1 cellular context compared by ENCODE assay signal in genomic region chr16:67466581-67466980, GRCh38.
TF ChIP-seq lines count a peak whose summit lies in the region.

No MANE protein-coding gene starts in this region.

TF ChIP-seq in endothelial cell of umbilical vein, 7 proteins besides CTCF, POLR2A, EP300 and RAD21:
- TF ChIP-seq MYC (IDR thresholded peaks at IDR 0.05; ENCODE audit: low read depth, low read length) (no peak), FOS (IDR thresholded peaks at IDR 0.05; ENCODE audit: borderline replicate concordance, insufficient read depth, low read length) (no peak), POLR2AphosphoS5 (IDR thresholded peaks at IDR 0.05; ENCODE audit: insufficient read depth, low read depth, low read length) (no peak), EZH2 (IDR thresholded peaks at IDR 0.05; ENCODE audit: borderline replicate concordance, low read depth, low read length, severe bottlenecking) (no peak), GATA2 (IDR thresholded peaks at IDR 0.05; ENCODE audit: insufficient read depth, insufficient read length, low read depth, low read length) (no peak), JUN (IDR thresholded peaks at IDR 0.05; ENCODE audit: borderline replicate concordance, insufficient read depth, insufficient read length, low read depth) (no peak)
- TF ChIP-seq, protein P1, sequence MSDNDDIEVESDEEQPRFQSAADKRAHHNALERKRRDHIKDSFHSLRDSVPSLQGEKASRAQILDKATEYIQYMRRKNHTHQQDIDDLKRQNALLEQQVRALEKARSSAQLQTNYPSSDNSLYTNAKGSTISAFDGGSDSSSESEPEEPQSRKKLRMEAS (IDR thresholded peaks at IDR 0.05; ENCODE audit: insufficient read depth, insufficient read length): no peak
